Comparison of ENCODE assay signal across 19 cellular contexts in the genomic region with DNA sequence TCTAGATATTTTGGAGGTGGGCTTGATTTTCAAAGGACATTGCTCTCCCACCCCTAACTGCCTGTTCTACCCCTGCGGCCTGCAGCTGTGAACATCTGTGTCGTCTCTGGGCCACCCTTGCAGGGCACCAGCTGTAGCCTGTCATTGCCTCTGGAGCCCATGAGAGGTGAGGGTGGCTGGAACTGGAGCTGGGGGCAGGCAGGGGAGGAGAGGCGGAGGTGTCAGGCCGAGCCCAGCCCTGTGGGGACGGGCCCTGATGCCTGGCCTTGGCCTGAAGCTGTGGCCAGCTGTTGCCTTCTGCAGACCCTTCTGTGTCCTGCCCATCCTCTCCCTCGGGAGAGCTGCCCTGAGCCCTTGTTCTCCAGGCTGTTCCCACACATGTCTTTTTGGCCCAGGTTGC.
"Had no signal": no experiment of that assay in that cellular context is flagged by ENCODE, and none has a peak within 500 bp of the region (broad histone marks: within the 10 kb centered on the region; RNA-seq: fewer than 3 reads in every experiment).

No MANE protein-coding gene starts in this region.

- H3K4me1 ChIP-seq: colonic mucosa, gastrocnemius medialis, tibial artery, uterus had no signal

- H3K9me3 Mint-ChIP-seq: activated B cell treated with CpG ODN at 0.5 μM for 24 hours; activated CD4-positive, alpha-beta memory T cell treated with anti-CD3 and anti-CD28 coated beads, Interleukin-2, amount 10 ng/mL, durations not matched to agents 7 days and 5 days; nephron progenitor cell had no signal

- H3K4me1 Mint-ChIP-seq: activated B cell treated with CpG ODN at 0.5 μM for 24 hours; activated CD4-positive, alpha-beta memory T cell treated with anti-CD3 and anti-CD28 coated beads, Interleukin-2, amount 10 ng/mL, durations not matched to agents 7 days and 5 days; activated CD8-positive, alpha-beta memory T cell treated with anti-CD3 and anti-CD28 coated beads, Interleukin-2, amount 10 ng/mL, durations not matched to agents 7 days and 5 days had no signal

- DNase-seq: activated B cell treated with CpG ODN at 0.5 μM for 24 hours; activated CD4-positive, alpha-beta memory T cell treated with anti-CD3 and anti-CD28 coated beads, Interleukin-2, amount 10 ng/mL, durations not matched to agents 7 days and 5 days; activated CD4-positive, alpha-beta T cell treated with anti-CD3 and anti-CD28 coated beads for 48 hours; activated CD8-positive, alpha-beta memory T cell treated with anti-CD3 and anti-CD28 coated beads, Interleukin-2, amount 10 ng/mL, durations not matched to agents 7 days and 5 days; central memory CD4-positive, alpha-beta T cell; colonic mucosa; gastrocnemius medialis; midbrain; nephron progenitor cell; occipital lobe; posterior cingulate gyrus; stimulated activated CD4-positive, alpha-beta T cell treated with anti-CD3 and anti-CD28 coated beads, Interleukin-2, amount 100 ng/mL, for 24 hours; stimulated activated naive CD4-positive, alpha-beta T cell treated with Interleukin-2 at 50 U/mL for 16 hours; substantia nigra; T-helper 1 cell; T-helper 9 cell; tibial artery; uterus had no signal

- H3K27ac ChIP-seq: colonic mucosa, gastrocnemius medialis, tibial artery, uterus had no signal

- H3K36me3 ChIP-seq: colonic mucosa, gastrocnemius medialis, uterus had no signal

- H3K4me3 ChIP-seq: colonic mucosa, gastrocnemius medialis, tibial artery, uterus had no signal

- H3K27me3 Mint-ChIP-seq: activated B cell treated with CpG ODN at 0.5 μM for 24 hours; activated naive CD8-positive, alpha-beta T cell had no signal

- H3K4me3 Mint-ChIP-seq: activated B cell treated with CpG ODN at 0.5 μM for 24 hours; activated CD4-positive, alpha-beta memory T cell treated with anti-CD3 and anti-CD28 coated beads, Interleukin-2, amount 10 ng/mL, durations not matched to agents 7 days and 5 days; activated CD8-positive, alpha-beta memory T cell treated with anti-CD3 and anti-CD28 coated beads, Interleukin-2, amount 10 ng/mL, durations not matched to agents 7 days and 5 days; activated naive CD8-positive, alpha-beta T cell; nephron progenitor cell had no signal

- H3K36me3 Mint-ChIP-seq: activated CD8-positive, alpha-beta memory T cell treated with anti-CD3 and anti-CD28 coated beads, Interleukin-2, amount 10 ng/mL, durations not matched to agents 7 days and 5 days; activated naive CD8-positive, alpha-beta T cell had no signal

- H3K27ac Mint-ChIP-seq: activated B cell treated with CpG ODN at 0.5 μM for 24 hours; activated CD4-positive, alpha-beta memory T cell treated with anti-CD3 and anti-CD28 coated beads, Interleukin-2, amount 10 ng/mL, durations not matched to agents 7 days and 5 days; activated CD8-positive, alpha-beta memory T cell treated with anti-CD3 and anti-CD28 coated beads, Interleukin-2, amount 10 ng/mL, durations not matched to agents 7 days and 5 days; activated naive CD8-positive, alpha-beta T cell had no signal

- H3K27me3 ChIP-seq: colonic mucosa, gastrocnemius medialis, tibial artery, uterus had no signal

- H3K9me3 ChIP-seq: colonic mucosa, gastrocnemius medialis, tibial artery, uterus had no signal

- ATAC-seq: activated CD8-positive, alpha-beta memory T cell treated with anti-CD3 and anti-CD28 coated beads, Interleukin-2, amount 10 ng/mL, durations not matched to agents 7 days and 5 days; gastrocnemius medialis had no signal
